10 cellular contexts compared by ENCODE assay signal in genomic region chr4:10100734-10101216, GRCh38. TPM values are rescaled to one million over a fixed set of nuclear protein-coding genes. Genes with fewer than 3 reads are reported as not detected.
A peak's percentile ranks its signal among the peaks of the same experiment; 100 is the strongest.
DNase-seq lines count a peak whose midpoint lies in the region; ATAC-seq and TF ChIP-seq lines count a peak whose summit lies in the region.
"Had no signal": no experiment of that assay in that cellular context is flagged by ENCODE, and none has a peak within 500 bp of the region (broad histone marks: within the 10 kb centered on the region; RNA-seq: fewer than 3 reads in every experiment).

No MANE protein-coding gene starts in this region.

- H3K9me3 ChIP-seq in right atrium auricular region (no peaks in the 10 kb centered on the region), smooth muscle cell (replicated peaks; ENCODE audit: low read depth) (no peaks in the 10 kb centered on the region)
- H3K9me3 ChIP-seq: HAP-1, SJSA1 had no signal

- no peak overlapping the region for H3K9ac ChIP-seq in smooth muscle cell (ENCODE audit: low read depth)
- H3K9ac ChIP-seq: KMS-11 had no signal

- no peak overlapping the region for H2AFZ ChIP-seq in smooth muscle cell (ENCODE audit: low read depth)

- peaks cover 63 to 72% of the 10 kb centered on the region in 2 donors for H3K36me3 Mint-ChIP-seq in activated naive CD4-positive, alpha-beta T cell treated with anti-CD3 and anti-CD28 coated beads, Interleukin-2, amount 50 U/mL, for 72 hours

- peak overlapping the region; percentile 37 to 72 for H3K4me3 Mint-ChIP-seq in stimulated activated naive CD8-positive, alpha-beta T cell treated with anti-CD3 and anti-CD28 coated beads, Interleukin-15, amount 100 ng/mL, for 72 hours

- H3K4me3 ChIP-seq in right atrium auricular region (no peak overlapping the region), smooth muscle cell (no peak overlapping the region)
- H3K4me3 ChIP-seq: HAP-1, SJSA1 had no signal

- TF ChIP-seq CTCF in right atrium auricular region (IDR thresholded peaks at IDR 0.05), result peak in 1 of 2 donors; percentile 43
- no peak for TF ChIP-seq CTCF in smooth muscle cell (IDR thresholded peaks at IDR 0.05; ENCODE audit: borderline replicate concordance, insufficient read depth, poor library complexity, severe bottlenecking)

- H3K4me1 ChIP-seq in right atrium auricular region (peaks cover 0 to 100% of the 10 kb centered on the region in 2 donors), smooth muscle cell (ENCODE audit: low read depth) (peaks cover 39% of the 10 kb centered on the region)

- DNase-seq in MV-4-11 (lab: John Stamatoyannopoulos, UW) (peak; percentile 54), right atrium auricular region (ENCODE audit: low spot score) (no peak), OCI-M1 (lab: John Stamatoyannopoulos, UW) (no peak), smooth muscle cell (lab: John Stamatoyannopoulos, UW; ENCODE audit: unreplicated experiment) (no peak)
- no peak for DNase-seq in activated naive CD4-positive, alpha-beta T cell treated with anti-CD3 and anti-CD28 coated beads, Interleukin-2, amount 50 U/mL, for 72 hours (ENCODE audit: low spot score in 2 of 2)
- DNase-seq in stimulated activated naive CD8-positive, alpha-beta T cell treated with anti-CD3 and anti-CD28 coated beads, Interleukin-15, amount 100 ng/mL, for 72 hours, result no peak
- DNase-seq in effector CD8-positive, alpha-beta T cell (lab: John Stamatoyannopoulos, UW), result no peak

- WGBS in smooth muscle cell (ENCODE audit: low lambda C conversion rate), result 98% methylated on average over 12 of the region's 12 CpGs

- ATAC-seq in activated naive CD4-positive, alpha-beta T cell treated with anti-CD3 and anti-CD28 coated beads, Interleukin-2, amount 50 U/mL, for 72 hours, result no peak
- ATAC-seq in stimulated activated naive CD8-positive, alpha-beta T cell treated with anti-CD3 and anti-CD28 coated beads, Interleukin-15, amount 100 ng/mL, for 72 hours, result no peak

- H3K27me3 Mint-ChIP-seq in stimulated activated naive CD8-positive, alpha-beta T cell treated with anti-CD3 and anti-CD28 coated beads, Interleukin-15, amount 100 ng/mL, for 72 hours, result no peaks in the 10 kb centered on the region

- peaks cover 77% of the 10 kb centered on the region for H3K79me2 ChIP-seq in smooth muscle cell (ENCODE audit: low read depth)

- no peaks in the 10 kb centered on the region for H3K27me3 ChIP-seq in right atrium auricular region
- no peaks in the 10 kb centered on the region for H3K27me3 ChIP-seq in smooth muscle cell (ENCODE audit: low read depth)
- H3K27me3 ChIP-seq: SJSA1 had no signal

- peaks cover 26% of the 10 kb centered on the region for H3F3A ChIP-seq in smooth muscle cell (ENCODE audit: low read depth)

- no peak overlapping the region for H3K4me2 ChIP-seq in smooth muscle cell
- H3K4me2 ChIP-seq: KMS-11 had no signal

- H3K27ac Mint-ChIP-seq in activated naive CD4-positive, alpha-beta T cell treated with anti-CD3 and anti-CD28 coated beads, Interleukin-2, amount 50 U/mL, for 72 hours, result peak overlapping the region; percentile 75 to 92
- peak overlapping the region in 1 of 2 donors; percentile 87 for H3K27ac Mint-ChIP-seq in stimulated activated naive CD8-positive, alpha-beta T cell treated with anti-CD3 and anti-CD28 coated beads, Interleukin-15, amount 100 ng/mL, for 72 hours

- H3K9me3 Mint-ChIP-seq in activated naive CD4-positive, alpha-beta T cell treated with anti-CD3 and anti-CD28 coated beads, Interleukin-2, amount 50 U/mL, for 72 hours, result no peaks in the 10 kb centered on the region
- no peaks in the 10 kb centered on the region for H3K9me3 Mint-ChIP-seq in stimulated activated naive CD8-positive, alpha-beta T cell treated with anti-CD3 and anti-CD28 coated beads, Interleukin-15, amount 100 ng/mL, for 72 hours

- peaks cover 76% of the 10 kb centered on the region for H3K36me3 ChIP-seq in right atrium auricular region
- no peaks in the 10 kb centered on the region for H3K36me3 ChIP-seq in smooth muscle cell (ENCODE audit: low read depth)

- H4K20me1 ChIP-seq in smooth muscle cell (ENCODE audit: low read depth), result peaks cover 100% of the 10 kb centered on the region

- H3K27ac ChIP-seq in right atrium auricular region (peak overlapping the region; percentile 90 to 97), smooth muscle cell (ENCODE audit: low read depth) (no peak overlapping the region)
- H3K27ac ChIP-seq: SJSA1 had no signal

- peaks cover 100% of the 10 kb centered on the region for H3K4me1 Mint-ChIP-seq in stimulated activated naive CD8-positive, alpha-beta T cell treated with anti-CD3 and anti-CD28 coated beads, Interleukin-15, amount 100 ng/mL, for 72 hours

RNA-seq across cellular contexts. Expression of gene WDR1, which starts 15.8 kb away (rescaled TPM):
- total RNA-seq in activated naive CD4-positive, alpha-beta T cell treated with anti-CD3 and anti-CD28 coated beads, Interleukin-2, amount 50 U/mL, for 72 hours, result 100 to 1,000 TPM; 382 to 520 TPM
- total RNA-seq in right atrium auricular region (100 to 1,000 TPM; 109 to 216 TPM), smooth muscle cell (224 and 259 TPM in 2 replicates)
- polyA plus RNA-seq in smooth muscle cell, result 273 and 283 TPM in 2 replicates
